ENCODE assay signal across 27 cellular contexts in the genomic region with DNA sequence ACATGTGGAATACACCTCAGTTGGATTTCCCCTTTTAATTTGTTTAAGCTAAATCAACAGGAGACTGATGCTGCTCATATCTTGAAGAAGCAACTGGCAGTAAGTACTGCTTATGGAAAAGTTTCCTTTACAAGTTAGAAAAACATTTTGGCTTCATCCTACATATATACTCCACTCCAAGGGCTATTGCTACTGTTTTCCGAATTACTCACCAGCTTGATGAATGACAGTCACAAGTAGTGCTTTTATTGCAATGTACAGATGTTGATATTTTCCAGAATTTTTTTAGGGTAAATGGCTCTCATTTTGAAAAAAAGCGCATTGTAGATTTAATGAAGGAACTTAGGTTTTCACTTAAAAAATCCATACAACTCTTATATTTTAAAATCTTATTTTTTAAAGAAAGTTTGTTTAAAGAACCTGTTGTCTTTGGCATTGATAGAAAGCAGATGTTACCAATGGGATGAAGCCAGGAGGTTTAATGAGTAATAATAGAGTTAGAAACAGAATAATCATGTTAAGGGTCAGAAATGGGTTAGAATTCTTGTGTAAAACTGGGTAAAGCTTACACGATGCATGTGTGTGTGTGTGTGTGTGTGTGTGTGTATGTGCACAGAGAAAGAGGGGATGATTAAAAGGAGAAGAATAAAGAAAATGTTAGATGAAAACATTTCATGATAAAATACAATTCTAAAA.
DNase-seq lines count a peak whose midpoint lies in the region; TF ChIP-seq lines count a peak whose summit lies in the region.
"Had no signal": no experiment of that assay in that cellular context is flagged by ENCODE, and none has a peak within 500 bp of the region (broad histone marks: within the 10 kb centered on the region; RNA-seq: fewer than 3 reads in every experiment).

No MANE protein-coding gene starts in this region.

- no peak overlapping the region for H4K12ac ChIP-seq in trophoblast cell (ENCODE audit: low read depth, low read length)

- peaks cover 18% of the 10 kb centered on the region for H3K4me1 ChIP-seq in GM23248 (ENCODE audit: insufficient read depth)
- no peaks in the 10 kb centered on the region for H3K4me1 ChIP-seq in trophoblast cell (ENCODE audit: control insufficient read depth in 1 of 2, insufficient read depth in 2 of 2, low read length in 2 of 2)
- H3K4me1 ChIP-seq: prostate gland, SJSA1 had no signal

- no peak overlapping the region for H3K4me3 ChIP-seq in AG09309 (ENCODE audit: control insufficient read depth, low read depth, low read length)
- no peak overlapping the region for H3K4me3 ChIP-seq in GM23248
- H3K4me3 ChIP-seq in SU-DHL-6 (ENCODE audit: insufficient read depth, low read length, poor library complexity, severe bottlenecking), result no peak overlapping the region
- no peak overlapping the region for H3K4me3 ChIP-seq in fibroblast of the aortic adventitia (ENCODE audit: low read depth, low read length)
- no peak overlapping the region for H3K4me3 ChIP-seq in trophoblast cell (ENCODE audit: low read depth, low read length)
- H3K4me3 ChIP-seq: BLaER1 treated with 17β-estradiol and CSF1 and Interleukin-3, amounts not matched to agents 10 nM and 100 nM; coronary artery; K562; prostate gland; SJSA1 had no signal

- H4K91ac ChIP-seq in trophoblast cell (ENCODE audit: low read depth, low read length), result no peak overlapping the region

- in situ Hi-C loops in GM23248 (cut with MboI), result no loop called here

- H3K4ac ChIP-seq in trophoblast cell (ENCODE audit: low read depth, low read length), result no peak overlapping the region

- H3K79me1 ChIP-seq in trophoblast cell (ENCODE audit: low read length), result no peaks in the 10 kb centered on the region

- no peaks in the 10 kb centered on the region for H3K36me3 ChIP-seq in GM23248 (ENCODE audit: low read depth)
- H3K36me3 ChIP-seq in SU-DHL-6 (ENCODE audit: low read length), result 0 out of 2 replicates have a peak, but pooled peaks cover 3% of the 10 kb centered on the region
- H3K36me3 ChIP-seq in trophoblast cell (ENCODE audit: control insufficient read depth in 1 of 2, insufficient read depth in 2 of 2, low read length in 2 of 2), result no peaks in the 10 kb centered on the region
- H3K36me3 ChIP-seq: BLaER1 treated with 17β-estradiol and CSF1 and Interleukin-3, amounts not matched to agents 10 nM and 100 nM; prostate gland; SJSA1 had no signal

- DNase-seq in AG09309 (ENCODE audit: low read depth), result peak; percentile 10
- peak; percentile 48 for DNase-seq in GM23248
- peak; percentile 63 for DNase-seq in fibroblast of the aortic adventitia (ENCODE audit: low read depth)
- DNase-seq in trophoblast cell, result no peak
- no peak for DNase-seq in NCI-H2081 treated with DMSO at 0.1 percent for 48 hours (lab: John Stamatoyannopoulos, UW)
- no peak for DNase-seq in stimulated activated naive CD4-positive, alpha-beta T cell treated with Interleukin-2 at 50 U/mL for 16 hours (lab: John Stamatoyannopoulos, UW)
- no peak for DNase-seq in dedifferentiated amniotic fluid mesenchymal stem cell (ENCODE audit: extremely low spot score)
- DNase-seq: activated B cell treated with CpG ODN at 0.5 μM for 24 hours; activated CD4-positive, alpha-beta T cell treated with anti-CD3 and anti-CD28 coated beads, Interleukin-2, amount 10 ng/mL, durations not matched to agents 7 days and 5 days; aorta; caudate nucleus; effector memory CD8-positive, alpha-beta T cell; hippocampal formation; natural killer cell; NCI-H1092; NCI-H1694; NCI-H82; occipital lobe; stimulated activated CD4-positive, alpha-beta T cell treated with anti-CD3 and anti-CD28 coated beads, Interleukin-15, amount 100 ng/mL, for 24 hours; stimulated activated CD4-positive, alpha-beta T cell treated with anti-CD3 and anti-CD28 coated beads, Interleukin-4, amount 100 ng/mL, for 4 hours had no signal

- TF ChIP-seq CTCF in AG09309 (IDR thresholded peaks at IDR 0.05; ENCODE audit: control insufficient read depth, insufficient read depth, low read depth, low read length, missing control alignments) (no peak), SU-DHL-6 (IDR thresholded peaks at IDR 0.05; ENCODE audit: insufficient read depth, low read length, poor library complexity, severe bottlenecking) (no peak), fibroblast of the aortic adventitia (IDR thresholded peaks at IDR 0.05; ENCODE audit: insufficient read depth, low read length) (no peak)

- H4K20me1 ChIP-seq in GM23248 (ENCODE audit: insufficient read depth), result no peaks in the 10 kb centered on the region
- H4K20me1 ChIP-seq in SU-DHL-6 (ENCODE audit: low read depth, low read length), result no peaks in the 10 kb centered on the region
- H4K20me1 ChIP-seq: BLaER1 treated with 17β-estradiol and CSF1 and Interleukin-3, amounts not matched to agents 10 nM and 100 nM had no signal

- H3K27me3 ChIP-seq in GM23248 (replicated peaks; ENCODE audit: insufficient read depth) (peaks cover 6% of the 10 kb centered on the region), SU-DHL-6 (ENCODE audit: low read length) (no peaks in the 10 kb centered on the region), trophoblast cell (ENCODE audit: insufficient read depth, low read length) (no peaks in the 10 kb centered on the region)
- H3K27me3 ChIP-seq: BLaER1 treated with 17β-estradiol and CSF1 and Interleukin-3, amounts not matched to agents 10 nM and 100 nM; SJSA1 had no signal

- no peak overlapping the region for H3K23ac ChIP-seq in trophoblast cell (ENCODE audit: low read length)

- H3K9me2 ChIP-seq in GM23248 (ENCODE audit: insufficient read depth) (no peaks in the 10 kb centered on the region), SU-DHL-6 (replicated peaks; ENCODE audit: insufficient read depth, low read length) (no peaks in the 10 kb centered on the region)

- H2BK5ac ChIP-seq in trophoblast cell (ENCODE audit: low read depth, low read length, poor library complexity), result no peak overlapping the region

- H3K9me3 ChIP-seq in GM23248 (ENCODE audit: low read depth) (no peaks in the 10 kb centered on the region), SU-DHL-6 (ENCODE audit: insufficient read depth, low read length) (no peaks in the 10 kb centered on the region), trophoblast cell (ENCODE audit: insufficient read depth, low read depth, low read length) (no peaks in the 10 kb centered on the region)
- H3K9me3 ChIP-seq: prostate gland, SJSA1 had no signal

- H2BK12ac ChIP-seq in trophoblast cell (ENCODE audit: low read length), result no peak overlapping the region

- H3K27ac ChIP-seq in GM23248 (no peak overlapping the region), SU-DHL-6 (ENCODE audit: low read depth, low read length) (peak overlapping the region; percentile 100), trophoblast cell (ENCODE audit: low read depth, low read length) (no peak overlapping the region)
- H3K27ac ChIP-seq: BLaER1 treated with 17β-estradiol and CSF1 and Interleukin-3, amounts not matched to agents 10 nM and 100 nM; coronary artery; prostate gland; RWPE1; SJSA1 had no signal

- H3K18ac ChIP-seq in trophoblast cell (ENCODE audit: low read length), result no peak overlapping the region

- WGBS in GM23248 (ENCODE audit: low coverage in 1 of 2, low lambda C conversion rate in 2 of 2, missing lambda C conversion rate in 2 of 2), 2 experiments, result 25 to 29% methylated on average over 3 of the region's 3 CpGs
- WGBS in trophoblast cell (ENCODE audit: extremely low coverage, insufficient coverage, insufficient read length), result no CpG with 5 or more reads among the region's 3 CpGs

- H3K4me2 ChIP-seq in GM23248 (ENCODE audit: unreplicated experiment) (no peak overlapping the region), SU-DHL-6 (ENCODE audit: low read depth, low read length, poor library complexity, severe bottlenecking) (no peak overlapping the region), trophoblast cell (ENCODE audit: low read length) (no peak overlapping the region)
- H3K4me2 ChIP-seq: BLaER1 treated with 17β-estradiol and CSF1 and Interleukin-3, amounts not matched to agents 10 nM and 100 nM had no signal

- H3K9ac ChIP-seq in GM23248, result no peak overlapping the region
- no peak overlapping the region for H3K9ac ChIP-seq in SU-DHL-6 (ENCODE audit: low read length)
- H3K9ac ChIP-seq in trophoblast cell (ENCODE audit: low read length), result no peak overlapping the region
- H3K9ac ChIP-seq: BLaER1 treated with 17β-estradiol and CSF1 and Interleukin-3, amounts not matched to agents 10 nM and 100 nM had no signal

- H2BK120ac ChIP-seq in trophoblast cell (ENCODE audit: insufficient read depth, low read length, poor library complexity), result no peak overlapping the region

- H2AFZ ChIP-seq in GM23248 (no peak overlapping the region), SU-DHL-6 (ENCODE audit: low read depth, low read length, severe bottlenecking) (no peak overlapping the region), trophoblast cell (ENCODE audit: insufficient read depth, low read length, poor library complexity) (no peak overlapping the region)

- no peak overlapping the region for H2AK5ac ChIP-seq in trophoblast cell (ENCODE audit: low read length)

- H3F3A ChIP-seq in GM23248 (ENCODE audit: insufficient read depth), result peaks cover 12% of the 10 kb centered on the region; the same call in 1 of the 2 replicates
- peaks cover 31% of the 10 kb centered on the region for H3F3A ChIP-seq in SU-DHL-6 (ENCODE audit: insufficient read depth)

- H3K79me2 ChIP-seq in GM23248 (ENCODE audit: insufficient read depth), result no peaks in the 10 kb centered on the region
- H3K79me2 ChIP-seq in SU-DHL-6 (ENCODE audit: insufficient read depth, low read length), result no peaks in the 10 kb centered on the region
- H3K79me2 ChIP-seq in trophoblast cell (ENCODE audit: control insufficient read depth, insufficient read depth, low read length, poor library complexity), result no peaks in the 10 kb centered on the region

- H3K14ac ChIP-seq in trophoblast cell (ENCODE audit: low read length), result no peak overlapping the region

- H4K8ac ChIP-seq in trophoblast cell (ENCODE audit: low read depth, low read length), result no peak overlapping the region

Comparison
In these comparisons a context has a peak if more than half of its experiments do, and no peak if none do; other contexts are left out.
1. DNase-seq: peak in AG09309 (single experiment), GM23248 (single experiment) and fibroblast of the aortic adventitia (single experiment); none in trophoblast cell (0 of 2), NCI-H2081 treated with DMSO at 0.1 percent for 48 hours (single experiment), stimulated activated naive CD4-positive, alpha-beta T cell treated with Interleukin-2 at 50 U/mL for 16 hours (single experiment) and dedifferentiated amniotic fluid mesenchymal stem cell (single experiment).